Comparison of ENCODE assay signal across 8 cellular contexts in the genomic region with DNA sequence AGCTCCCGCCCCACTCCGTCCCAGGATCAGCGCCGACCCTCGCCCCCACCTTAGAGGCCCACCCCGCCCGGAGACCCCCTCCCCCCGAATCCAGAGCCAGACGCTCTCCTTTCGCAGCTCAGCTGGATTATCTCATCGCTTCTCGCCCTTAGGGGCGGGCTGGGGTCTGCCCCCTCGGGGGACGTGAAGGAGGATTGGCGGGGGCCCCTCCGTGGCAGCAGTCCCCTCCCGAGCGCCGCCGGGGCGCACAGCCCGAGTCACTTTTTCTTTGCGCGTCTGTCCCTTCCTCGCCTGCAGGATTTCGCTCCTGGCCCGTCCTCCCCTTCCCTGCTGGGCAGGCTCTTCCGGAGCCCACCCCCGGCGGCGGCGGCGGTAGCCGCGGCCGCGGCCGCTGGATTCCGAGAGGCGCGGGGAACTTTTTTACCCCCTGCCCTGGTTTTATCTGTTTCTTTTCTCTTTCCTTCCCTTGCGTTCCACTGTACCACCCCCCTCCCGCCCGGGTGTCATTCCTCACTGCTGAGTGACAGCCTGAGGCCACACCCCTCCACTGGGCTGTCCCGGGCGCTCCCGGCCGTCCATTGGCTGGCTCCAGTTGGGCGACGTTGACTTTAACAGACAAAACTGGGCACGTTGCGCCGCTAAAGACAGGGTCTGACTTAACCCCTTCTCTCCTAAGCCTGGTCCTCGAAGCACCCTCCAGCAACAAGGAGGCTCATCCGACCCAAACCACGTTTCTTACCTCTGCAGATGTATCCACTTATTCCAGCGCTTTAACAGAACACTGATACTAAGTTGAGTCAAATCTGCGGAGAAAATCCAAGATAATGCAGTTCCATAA. TPM values are rescaled to one million over a fixed set of nuclear protein-coding genes. Genes with fewer than 3 reads are reported as not detected.
DNase-seq lines count a peak whose midpoint lies in the region; ATAC-seq, FAIRE-seq and TF ChIP-seq lines count a peak whose summit lies in the region.

No MANE protein-coding gene starts in this region.

- intact Hi-C loops in cardiac septum (cut with DNase I) (loop anchor here (2.0 to 5.0 kb wide), 2 partner anchors 58 to 812 kb away; no protein-coding TSS in a partner anchor), pancreas (cut with DNase I) (loop anchor here in 1 of 3 donors (5.0 kb wide), 2 partner anchors 692 to 817 kb away; no protein-coding TSS in a partner anchor)

- H3K4me3 ChIP-seq in CD8-positive, alpha-beta memory T cell (ENCODE audit: low read length), result peak overlapping the region; percentile 38
- peak overlapping the region; percentile 12 to 67 (median 40) for H3K4me3 ChIP-seq in pancreas

- H3K4me3 Mint-ChIP-seq in CD8-positive, alpha-beta memory T cell, result peak overlapping the region; percentile 69 to 84 (median 76)
- H3K4me3 Mint-ChIP-seq in activated naive CD8-positive, alpha-beta T cell, result peak overlapping the region; percentile 84

- CTCF ChIA-PET in CD8-positive, alpha-beta memory T cell (lab: Charles Lee), result no interaction called here

- H3K4me1 Mint-ChIP-seq in CD8-positive, alpha-beta memory T cell, result peaks cover 37 to 63% (median 44%) of the 10 kb centered on the region in 3 donors
- peaks cover 51% of the 10 kb centered on the region for H3K4me1 Mint-ChIP-seq in activated naive CD8-positive, alpha-beta T cell (ENCODE audit: low read depth)

- no peak for DNase-seq in CD8-positive, alpha-beta memory T cell
- peak; percentile 87 for DNase-seq in NCI-H526 treated with DMSO at 0.1 percent for 48 hours (lab: John Stamatoyannopoulos, UW)
- DNase-seq in cardiac septum (ENCODE audit: low spot score), result peak; percentile 85
- DNase-seq in pancreas, result peak; percentile 49 to 82 (median 67)

- H3K27me3 ChIP-seq in CD8-positive, alpha-beta memory T cell (ENCODE audit: insufficient read depth, low read length, poor library complexity, severe bottlenecking), result peaks cover 78% of the 10 kb centered on the region
- peaks cover 12 to 69% (median 21%) of the 10 kb centered on the region in 4 donors for H3K27me3 ChIP-seq in pancreas

- peaks cover 38% of the 10 kb centered on the region for H3K4me1 ChIP-seq in CD8-positive, alpha-beta memory T cell (ENCODE audit: insufficient read depth, low read length)
- H3K4me1 ChIP-seq in pancreas, result peaks cover 0 to 16% (median 9%) of the 10 kb centered on the region in 3 donors

- POLR2A ChIA-PET in CD8-positive, alpha-beta memory T cell (lab: Charles Lee), result no interaction called here

- peaks cover 74 to 77% of the 10 kb centered on the region in 2 donors for H3K27me3 Mint-ChIP-seq in CD8-positive, alpha-beta memory T cell
- H3K27me3 Mint-ChIP-seq in activated naive CD8-positive, alpha-beta T cell, result peaks cover 43% of the 10 kb centered on the region

- peak overlapping the region in 1 of 8 donors; percentile 83 for H3K27ac Mint-ChIP-seq in CD8-positive, alpha-beta memory T cell
- no peak overlapping the region for H3K27ac Mint-ChIP-seq in activated naive CD8-positive, alpha-beta T cell

- peaks cover 5 to 20% (median 19%) of the 10 kb centered on the region in 5 donors for H3K9me3 Mint-ChIP-seq in CD8-positive, alpha-beta memory T cell
- peaks cover 8% of the 10 kb centered on the region for H3K9me3 Mint-ChIP-seq in activated naive CD8-positive, alpha-beta T cell (ENCODE audit: low read depth)

- TF ChIP-seq CTCF in pancreas (IDR thresholded peaks at IDR 0.05), result no peak

- H3K27ac ChIP-seq in CD8-positive, alpha-beta memory T cell (ENCODE audit: low read depth, low read length), result no peak overlapping the region
- H3K27ac ChIP-seq in pancreas, result peak overlapping the region in 1 of 4 donors; percentile 11

- no peak for FAIRE-seq in pancreas (lab: Jason Lieb, UNC)

- no peaks in the 10 kb centered on the region for H3K36me3 ChIP-seq in CD8-positive, alpha-beta memory T cell (ENCODE audit: insufficient read depth, low read length)
- no peaks in the 10 kb centered on the region for H3K36me3 ChIP-seq in pancreas

- peak; percentile 52 for ATAC-seq in GM19397 (IDR thresholded peaks at IDR 0.05; ENCODE audit: unreplicated experiment)
- peak; percentile 39 for ATAC-seq in HG03460 (IDR thresholded peaks at IDR 0.05; ENCODE audit: unreplicated experiment)
- peak; percentile 75 to 84 (median 80) for ATAC-seq in pancreas
- no peak for ATAC-seq in HG03108 (IDR thresholded peaks at IDR 0.05; ENCODE audit: unreplicated experiment)

- H3K9me3 ChIP-seq in CD8-positive, alpha-beta memory T cell (ENCODE audit: low read length), result no peaks in the 10 kb centered on the region
- H3K9me3 ChIP-seq in pancreas, result no peaks in the 10 kb centered on the region

- H3K36me3 Mint-ChIP-seq in CD8-positive, alpha-beta memory T cell, result peaks cover 0 to 4% (median 3%) of the 10 kb centered on the region in 3 donors
- peaks cover 5% of the 10 kb centered on the region for H3K36me3 Mint-ChIP-seq in activated naive CD8-positive, alpha-beta T cell

- WGBS in pancreas, 2 donors, result 1 to 3% methylated on average over 38 to 59 of the region's 59 CpGs

RNA-seq across cellular contexts. Expression of a gene that starts 0.5 kb away (rescaled TPM):
- total RNA-seq in CD8-positive, alpha-beta memory T cell, result not detected
- not detected for polyA plus RNA-seq in CD8-positive, alpha-beta memory T cell
- total RNA-seq in cardiac septum (0.30 TPM), pancreas (under 1 TPM in 5 of 6 donors, not detected in 1; 0.06 to 0.47 (median 0.08) TPM)
- polyA plus RNA-seq in pancreas, result under 1 TPM; 0.23 to 0.27 TPM

Comparison
In these comparisons a context has a peak if more than half of its experiments do, and no peak if none do; other contexts are left out.
1. DNase-seq: peak in NCI-H526 treated with DMSO at 0.1 percent for 48 hours (single experiment), cardiac septum (single experiment) and pancreas (6 of 6); none in CD8-positive, alpha-beta memory T cell (0 of 5).